Comparison of ENCODE assay signal across 1 cellular context in the genomic region with DNA sequence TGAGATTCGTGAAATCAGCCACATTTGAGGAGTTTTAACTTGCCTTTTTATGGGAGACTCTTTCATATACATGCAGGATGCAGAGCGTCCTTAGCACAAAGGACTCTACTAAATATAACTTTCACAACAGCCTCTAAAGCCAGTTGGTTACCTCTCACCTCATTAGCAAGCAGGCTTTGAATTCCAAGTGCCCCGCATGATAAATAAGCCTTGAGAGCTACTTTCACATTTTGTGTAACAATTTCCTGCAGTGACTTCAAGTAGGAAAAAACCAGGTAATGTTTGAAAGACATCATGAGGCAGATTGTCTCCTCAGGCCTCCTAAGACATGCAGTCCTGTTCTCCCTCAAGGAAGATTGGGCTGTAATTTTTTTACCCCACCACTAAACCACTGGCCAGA.
TF ChIP-seq lines count a peak whose summit lies in the region.

No MANE protein-coding gene starts in this region.

TF ChIP-seq in H1, 55 proteins besides CTCF, POLR2A, EP300 and RAD21 (continued from another document):
- TF ChIP-seq, protein P1, sequence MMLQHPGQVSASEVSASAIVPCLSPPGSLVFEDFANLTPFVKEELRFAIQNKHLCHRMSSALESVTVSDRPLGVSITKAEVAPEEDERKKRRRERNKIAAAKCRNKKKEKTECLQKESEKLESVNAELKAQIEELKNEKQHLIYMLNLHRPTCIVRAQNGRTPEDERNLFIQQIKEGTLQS (IDR thresholded peaks at IDR 0.05; ENCODE audit: insufficient read depth, low read depth, low read length), result no peak
- TF ChIP-seq, protein P2, sequence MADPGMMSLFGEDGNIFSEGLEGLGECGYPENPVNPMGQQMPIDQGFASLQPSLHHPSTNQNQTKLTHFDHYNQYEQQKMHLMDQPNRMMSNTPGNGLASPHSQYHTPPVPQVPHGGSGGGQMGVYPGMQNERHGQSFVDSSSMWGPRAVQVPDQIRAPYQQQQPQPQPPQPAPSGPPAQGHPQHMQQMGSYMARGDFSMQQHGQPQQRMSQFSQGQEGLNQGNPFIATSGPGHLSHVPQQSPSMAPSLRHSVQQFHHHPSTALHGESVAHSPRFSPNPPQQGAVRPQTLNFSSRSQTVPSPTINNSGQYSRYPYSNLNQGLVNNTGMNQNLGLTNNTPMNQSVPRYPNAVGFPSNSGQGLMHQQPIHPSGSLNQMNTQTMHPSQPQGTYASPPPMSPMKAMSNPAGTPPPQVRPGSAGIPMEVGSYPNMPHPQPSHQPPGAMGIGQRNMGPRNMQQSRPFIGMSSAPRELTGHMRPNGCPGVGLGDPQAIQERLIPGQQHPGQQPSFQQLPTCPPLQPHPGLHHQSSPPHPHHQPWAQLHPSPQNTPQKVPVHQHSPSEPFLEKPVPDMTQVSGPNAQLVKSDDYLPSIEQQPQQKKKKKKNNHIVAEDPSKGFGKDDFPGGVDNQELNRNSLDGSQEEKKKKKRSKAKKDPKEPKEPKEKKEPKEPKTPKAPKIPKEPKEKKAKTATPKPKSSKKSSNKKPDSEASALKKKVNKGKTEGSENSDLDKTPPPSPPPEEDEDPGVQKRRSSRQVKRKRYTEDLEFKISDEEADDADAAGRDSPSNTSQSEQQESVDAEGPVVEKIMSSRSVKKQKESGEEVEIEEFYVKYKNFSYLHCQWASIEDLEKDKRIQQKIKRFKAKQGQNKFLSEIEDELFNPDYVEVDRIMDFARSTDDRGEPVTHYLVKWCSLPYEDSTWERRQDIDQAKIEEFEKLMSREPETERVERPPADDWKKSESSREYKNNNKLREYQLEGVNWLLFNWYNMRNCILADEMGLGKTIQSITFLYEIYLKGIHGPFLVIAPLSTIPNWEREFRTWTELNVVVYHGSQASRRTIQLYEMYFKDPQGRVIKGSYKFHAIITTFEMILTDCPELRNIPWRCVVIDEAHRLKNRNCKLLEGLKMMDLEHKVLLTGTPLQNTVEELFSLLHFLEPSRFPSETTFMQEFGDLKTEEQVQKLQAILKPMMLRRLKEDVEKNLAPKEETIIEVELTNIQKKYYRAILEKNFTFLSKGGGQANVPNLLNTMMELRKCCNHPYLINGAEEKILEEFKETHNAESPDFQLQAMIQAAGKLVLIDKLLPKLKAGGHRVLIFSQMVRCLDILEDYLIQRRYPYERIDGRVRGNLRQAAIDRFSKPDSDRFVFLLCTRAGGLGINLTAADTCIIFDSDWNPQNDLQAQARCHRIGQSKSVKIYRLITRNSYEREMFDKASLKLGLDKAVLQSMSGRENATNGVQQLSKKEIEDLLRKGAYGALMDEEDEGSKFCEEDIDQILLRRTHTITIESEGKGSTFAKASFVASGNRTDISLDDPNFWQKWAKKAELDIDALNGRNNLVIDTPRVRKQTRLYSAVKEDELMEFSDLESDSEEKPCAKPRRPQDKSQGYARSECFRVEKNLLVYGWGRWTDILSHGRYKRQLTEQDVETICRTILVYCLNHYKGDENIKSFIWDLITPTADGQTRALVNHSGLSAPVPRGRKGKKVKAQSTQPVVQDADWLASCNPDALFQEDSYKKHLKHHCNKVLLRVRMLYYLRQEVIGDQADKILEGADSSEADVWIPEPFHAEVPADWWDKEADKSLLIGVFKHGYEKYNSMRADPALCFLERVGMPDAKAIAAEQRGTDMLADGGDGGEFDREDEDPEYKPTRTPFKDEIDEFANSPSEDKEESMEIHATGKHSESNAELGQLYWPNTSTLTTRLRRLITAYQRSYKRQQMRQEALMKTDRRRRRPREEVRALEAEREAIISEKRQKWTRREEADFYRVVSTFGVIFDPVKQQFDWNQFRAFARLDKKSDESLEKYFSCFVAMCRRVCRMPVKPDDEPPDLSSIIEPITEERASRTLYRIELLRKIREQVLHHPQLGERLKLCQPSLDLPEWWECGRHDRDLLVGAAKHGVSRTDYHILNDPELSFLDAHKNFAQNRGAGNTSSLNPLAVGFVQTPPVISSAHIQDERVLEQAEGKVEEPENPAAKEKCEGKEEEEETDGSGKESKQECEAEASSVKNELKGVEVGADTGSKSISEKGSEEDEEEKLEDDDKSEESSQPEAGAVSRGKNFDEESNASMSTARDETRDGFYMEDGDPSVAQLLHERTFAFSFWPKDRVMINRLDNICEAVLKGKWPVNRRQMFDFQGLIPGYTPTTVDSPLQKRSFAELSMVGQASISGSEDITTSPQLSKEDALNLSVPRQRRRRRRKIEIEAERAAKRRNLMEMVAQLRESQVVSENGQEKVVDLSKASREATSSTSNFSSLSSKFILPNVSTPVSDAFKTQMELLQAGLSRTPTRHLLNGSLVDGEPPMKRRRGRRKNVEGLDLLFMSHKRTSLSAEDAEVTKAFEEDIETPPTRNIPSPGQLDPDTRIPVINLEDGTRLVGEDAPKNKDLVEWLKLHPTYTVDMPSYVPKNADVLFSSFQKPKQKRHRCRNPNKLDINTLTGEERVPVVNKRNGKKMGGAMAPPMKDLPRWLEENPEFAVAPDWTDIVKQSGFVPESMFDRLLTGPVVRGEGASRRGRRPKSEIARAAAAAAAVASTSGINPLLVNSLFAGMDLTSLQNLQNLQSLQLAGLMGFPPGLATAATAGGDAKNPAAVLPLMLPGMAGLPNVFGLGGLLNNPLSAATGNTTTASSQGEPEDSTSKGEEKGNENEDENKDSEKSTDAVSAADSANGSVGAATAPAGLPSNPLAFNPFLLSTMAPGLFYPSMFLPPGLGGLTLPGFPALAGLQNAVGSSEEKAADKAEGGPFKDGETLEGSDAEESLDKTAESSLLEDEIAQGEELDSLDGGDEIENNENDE (IDR thresholded peaks at IDR 0.05; ENCODE audit: insufficient replicate concordance, low read length), result no peak
- TF ChIP-seq POLR2AphosphoS5 (IDR thresholded peaks at IDR 0.05; ENCODE audit: low read depth, low read length), result no peak
